In the genomic region with DNA sequence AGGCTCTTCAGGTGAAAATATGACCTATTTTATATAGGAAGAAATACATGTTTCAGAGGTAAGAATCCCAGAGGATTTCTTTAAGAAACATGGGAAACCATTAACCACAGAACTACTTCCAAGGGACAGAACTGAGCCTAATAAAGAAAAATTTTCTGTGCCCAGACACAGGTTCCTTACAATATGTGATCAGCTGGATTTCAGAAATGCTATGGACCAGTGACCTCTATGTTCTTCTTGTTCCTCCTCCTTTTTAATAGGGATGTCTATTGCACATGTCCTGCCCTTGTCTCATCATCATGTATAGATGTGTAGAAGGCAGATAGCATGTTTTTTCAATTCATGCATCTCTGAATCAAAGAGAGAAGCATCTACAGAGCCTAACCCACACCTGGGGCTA, we compare ENCODE assay signal across 39 cellular contexts.
"Had no signal": no experiment of that assay in that cellular context is flagged by ENCODE, and none has a peak within 500 bp of the region (broad histone marks: within the 10 kb centered on the region; RNA-seq: fewer than 3 reads in every experiment).

No MANE protein-coding gene starts in this region.

- H3K36me3 ChIP-seq: adrenal gland, ascending aorta, brain microvascular endothelial cell, breast epithelium, cardiac muscle cell had no signal

- DNase-seq: activated effector memory CD4-positive, alpha-beta T cell treated with anti-CD3 and anti-CD28 coated beads, Interleukin-2, amount 50 U/mL, for 16 hours; activated effector memory CD4-positive, alpha-beta T cell treated with Interleukin-2 at 50 U/mL for 16 hours; activated gamma-delta T cell; activated gamma-delta T cell treated with Interleukin-2 at 50 U/mL for 16 hours; activated naive CD4-positive, alpha-beta T cell; activated naive CD4-positive, alpha-beta T cell treated with anti-CD3 and anti-CD28 coated beads for 36 hours; activated naive CD4-positive, alpha-beta T cell treated with anti-CD3 and anti-CD28 coated beads, Interleukin-2, amount 10 ng/mL, durations not matched to agents 7 days and 5 days; activated naive CD4-positive, alpha-beta T cell treated with anti-CD3 and anti-CD28 coated beads, Interleukin-2, amount 50 U/mL, for 16 hours; activated naive CD4-positive, alpha-beta T cell treated with Interleukin-2 at 50 U/mL for 16 hours; activated naive CD8-positive, alpha-beta T cell treated with anti-CD3 and anti-CD28 coated beads for 36 hours; activated naive CD8-positive, alpha-beta T cell treated with anti-CD3 and anti-CD28 coated beads, Interleukin-2, amount 10 ng/mL, durations not matched to agents 7 days and 5 days; activated naive CD8-positive, alpha-beta T cell treated with anti-CD3 and anti-CD28 coated beads, Interleukin-2, amount 50 U/mL, for 24 hours; activated T-cell treated with anti-CD3 and anti-CD28 coated beads, Interleukin-2, amount 50 U/mL, for 4 hours; activated T-cell treated with anti-CD3 and anti-CD28 coated beads, Interleukin-2, amount 50 U/mL, for 48 hours; activated T-cell treated with anti-CD3 and anti-CD28 coated beads, Interleukin-2, amount 50 U/mL, for 72 hours; adrenal gland; amniotic stem cell; amygdala; anterior cingulate cortex; aorta; body of pancreas; brain microvascular endothelial cell; caudate nucleus; central memory CD4-positive, alpha-beta T cell; cerebellar nuclear complex had no signal

- H3K4me3 ChIP-seq: adrenal gland, ascending aorta, body of pancreas, breast epithelium, cardiac muscle cell had no signal

- FAIRE-seq: astrocyte, bronchial epithelial cell, colon had no signal

- H3K27ac ChIP-seq: adrenal gland, ascending aorta, body of pancreas, brain microvascular endothelial cell, breast epithelium, cardiac muscle cell had no signal

- H3K4me1 Mint-ChIP-seq: central memory CD8-positive, alpha-beta T cell had no signal

- H3K36me3 Mint-ChIP-seq: activated naive CD4-positive, alpha-beta T cell treated with anti-CD3 and anti-CD28 coated beads, Interleukin-2, amount 10 ng/mL, durations not matched to agents 7 days and 5 days had no signal

- H3K27ac Mint-ChIP-seq: activated naive CD4-positive, alpha-beta T cell treated with anti-CD3 and anti-CD28 coated beads for 36 hours; activated naive CD4-positive, alpha-beta T cell treated with anti-CD3 and anti-CD28 coated beads, Interleukin-2, amount 10 ng/mL, durations not matched to agents 7 days and 5 days; activated naive CD4-positive, alpha-beta T cell treated with anti-CD3 and anti-CD28 coated beads, Interleukin-2, amount 50 U/mL, for 24 hours; activated naive CD4-positive, alpha-beta T cell treated with anti-CD3 and anti-CD28 coated beads, Interleukin-2, amount 50 U/mL, for 72 hours; activated naive CD8-positive, alpha-beta T cell; activated naive CD8-positive, alpha-beta T cell treated with anti-CD3 and anti-CD28 coated beads for 36 hours; activated naive CD8-positive, alpha-beta T cell treated with anti-CD3 and anti-CD28 coated beads, Interleukin-2, amount 10 ng/mL, durations not matched to agents 7 days and 5 days; activated naive CD8-positive, alpha-beta T cell treated with anti-CD3 and anti-CD28 coated beads, Interleukin-2, amount 50 U/mL, for 24 hours; activated T-cell treated with anti-CD3 and anti-CD28 coated beads, Interleukin-2, amount 50 U/mL, for 72 hours; activated T-helper 1 cell treated with anti-CD3 and anti-CD28 coated beads, Interleukin-12 subunit alpha, Interleukin-12 subunit beta, Interleukin-2, Interleukin-4 antibody, amounts not matched to agents 30 ng/mL and 10 ng/mL and 1 ng/mL, durations not matched to agents 14 hours and 24 hours and 36 hours; activated T-helper 17 cell treated with anti-CD3 and anti-CD28 coated beads, Interleukin-2, amount 50 U/mL, for 72 hours; activated T-helper 2 cell treated with anti-CD3 and anti-CD28 coated beads, Interferon-gamma antibody, Interleukin-2, Interleukin-4, amounts not matched to agents 10 μg/mL and 5 μg/mL and 100 μg/mL, durations not matched to agents 14 hours and 24 hours and 36 hours; brain had no signal

- ATAC-seq: activated naive CD4-positive, alpha-beta T cell treated with anti-CD3 and anti-CD28 coated beads, Interleukin-2, amount 50 U/mL, for 72 hours; activated naive CD8-positive, alpha-beta T cell treated with anti-CD3 and anti-CD28 coated beads, Interleukin-2, amount 50 U/mL, for 24 hours; activated T-cell treated with anti-CD3 and anti-CD28 coated beads, Interleukin-2, amount 50 U/mL, for 4 hours; activated T-cell treated with anti-CD3 and anti-CD28 coated beads, Interleukin-2, amount 50 U/mL, for 72 hours; activated T-helper 17 cell treated with anti-CD3 and anti-CD28 coated beads, Interleukin-2, amount 50 U/mL, for 72 hours; body of pancreas had no signal

- H3K27me3 Mint-ChIP-seq: activated naive CD4-positive, alpha-beta T cell treated with anti-CD3 and anti-CD28 coated beads, Interleukin-2, amount 50 U/mL, for 24 hours; activated naive CD8-positive, alpha-beta T cell; activated naive CD8-positive, alpha-beta T cell treated with anti-CD3 and anti-CD28 coated beads for 36 hours; activated naive CD8-positive, alpha-beta T cell treated with anti-CD3 and anti-CD28 coated beads, Interleukin-2, amount 10 ng/mL, durations not matched to agents 7 days and 5 days; activated naive CD8-positive, alpha-beta T cell treated with anti-CD3 and anti-CD28 coated beads, Interleukin-2, amount 50 U/mL, for 24 hours; central memory CD8-positive, alpha-beta T cell had no signal

- H3K4me3 Mint-ChIP-seq: activated naive CD4-positive, alpha-beta T cell treated with anti-CD3 and anti-CD28 coated beads for 36 hours; activated naive CD4-positive, alpha-beta T cell treated with anti-CD3 and anti-CD28 coated beads, Interleukin-2, amount 10 ng/mL, durations not matched to agents 7 days and 5 days; activated naive CD4-positive, alpha-beta T cell treated with anti-CD3 and anti-CD28 coated beads, Interleukin-2, amount 50 U/mL, for 24 hours; activated naive CD8-positive, alpha-beta T cell; activated naive CD8-positive, alpha-beta T cell treated with anti-CD3 and anti-CD28 coated beads for 36 hours; activated naive CD8-positive, alpha-beta T cell treated with anti-CD3 and anti-CD28 coated beads, Interleukin-2, amount 10 ng/mL, durations not matched to agents 7 days and 5 days; activated naive CD8-positive, alpha-beta T cell treated with anti-CD3 and anti-CD28 coated beads, Interleukin-2, amount 50 U/mL, for 24 hours; activated T-cell treated with anti-CD3 and anti-CD28 coated beads, Interleukin-2, amount 50 U/mL, for 4 hours; activated T-cell treated with anti-CD3 and anti-CD28 coated beads, Interleukin-2, amount 50 U/mL, for 72 hours; activated T-helper 1 cell treated with anti-CD3 and anti-CD28 coated beads, Interleukin-12 subunit alpha, Interleukin-12 subunit beta, Interleukin-2, Interleukin-4 antibody, amounts not matched to agents 30 ng/mL and 10 ng/mL and 1 ng/mL, durations not matched to agents 14 hours and 24 hours and 36 hours; activated T-helper 17 cell treated with anti-CD3 and anti-CD28 coated beads, Interleukin-2, amount 50 U/mL, for 72 hours; brain; central memory CD8-positive, alpha-beta T cell had no signal

- H3K9me3 Mint-ChIP-seq: central memory CD8-positive, alpha-beta T cell had no signal

- H3K27me3 ChIP-seq: adrenal gland, ascending aorta, body of pancreas, brain microvascular endothelial cell, breast epithelium, cardiac muscle cell had no signal

- H3K4me1 ChIP-seq: adrenal gland, ascending aorta, body of pancreas, breast epithelium had no signal
